ENCODE assay signal across 15 cellular contexts in the genomic region with DNA sequence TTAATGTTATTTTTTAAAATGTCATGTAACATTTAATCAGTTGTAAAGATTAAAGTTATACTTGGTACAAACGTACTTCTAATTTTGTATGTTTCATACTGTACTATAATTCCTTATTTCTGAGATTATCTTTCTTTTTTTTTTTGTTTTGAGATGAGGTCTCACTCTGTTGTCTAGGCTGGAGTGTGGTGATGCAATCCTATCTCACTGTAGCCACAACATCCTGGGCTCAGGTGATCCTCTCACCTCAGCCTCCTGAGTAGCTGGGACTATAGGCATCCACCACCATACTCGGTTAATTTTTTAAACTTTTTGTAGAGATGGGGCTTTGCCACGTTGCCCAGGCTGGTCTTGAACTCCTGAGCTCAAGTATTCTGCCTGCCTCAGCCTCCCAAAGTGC. TPM values are rescaled to one million over a fixed set of nuclear protein-coding genes. Genes with fewer than 3 reads are reported as not detected.
"Had no signal": no experiment of that assay in that cellular context is flagged by ENCODE, and none has a peak within 500 bp of the region (broad histone marks: within the 10 kb centered on the region; RNA-seq: fewer than 3 reads in every experiment).

No MANE protein-coding gene starts in this region.

- H3K4me3 Mint-ChIP-seq: activated CD4-positive, alpha-beta memory T cell treated with anti-CD3 and anti-CD28 coated beads, Interleukin-2, amount 10 ng/mL, durations not matched to agents 7 days and 5 days; activated CD4-positive, alpha-beta T cell treated with anti-CD3 and anti-CD28 coated beads for 36 hours; activated naive CD8-positive, alpha-beta T cell treated with anti-CD3 and anti-CD28 coated beads for 36 hours; dendritic cell treated with granulocyte-macrophage colony-stimulating factor and Interleukin-4, amounts not matched to agents 40 ng/mL and 50 ng/mL, for 4 days; effector memory CD8-positive, alpha-beta T cell had no signal

- H3K27me3 ChIP-seq: heart left ventricle, stomach had no signal

- H3K9me3 Mint-ChIP-seq: activated CD4-positive, alpha-beta memory T cell treated with anti-CD3 and anti-CD28 coated beads, Interleukin-2, amount 10 ng/mL, durations not matched to agents 7 days and 5 days; dendritic cell treated with granulocyte-macrophage colony-stimulating factor and Interleukin-4, amounts not matched to agents 40 ng/mL and 50 ng/mL, for 4 days; effector memory CD8-positive, alpha-beta T cell had no signal

- H3K27ac ChIP-seq: heart left ventricle, parathyroid adenoma, stomach, thoracic aorta, VCaP had no signal

- H3K4me3 ChIP-seq: heart left ventricle, stomach, thoracic aorta had no signal

- DNase-seq: activated CD4-positive, alpha-beta memory T cell treated with anti-CD3 and anti-CD28 coated beads, Interleukin-2, amount 10 ng/mL, durations not matched to agents 7 days and 5 days; activated CD4-positive, alpha-beta T cell treated with anti-CD3 and anti-CD28 coated beads for 36 hours; activated gamma-delta T cell treated with Interleukin-2 at 50 U/mL for 16 hours; activated naive CD8-positive, alpha-beta T cell treated with anti-CD3 and anti-CD28 coated beads for 36 hours; activated T-cell treated with anti-CD3 and anti-CD28 coated beads, Interleukin-2, amount 50 U/mL, for 48 hours; effector memory CD8-positive, alpha-beta T cell; heart left ventricle; islet precursor cell; midbrain; stomach; T-helper 1 cell had no signal

- H3K9me3 ChIP-seq: thoracic aorta had no signal

- H3K36me3 ChIP-seq: heart left ventricle, stomach, thoracic aorta had no signal

- H3K4me1 Mint-ChIP-seq: activated CD4-positive, alpha-beta memory T cell treated with anti-CD3 and anti-CD28 coated beads, Interleukin-2, amount 10 ng/mL, durations not matched to agents 7 days and 5 days; activated CD4-positive, alpha-beta T cell treated with anti-CD3 and anti-CD28 coated beads for 36 hours; activated naive CD8-positive, alpha-beta T cell treated with anti-CD3 and anti-CD28 coated beads for 36 hours had no signal

- H2AFZ ChIP-seq: parathyroid adenoma had no signal

- H3K27me3 Mint-ChIP-seq: dendritic cell treated with granulocyte-macrophage colony-stimulating factor and Interleukin-4, amounts not matched to agents 40 ng/mL and 50 ng/mL, for 4 days had no signal

- H3K4me1 ChIP-seq: heart left ventricle, parathyroid adenoma had no signal

- H3K27ac Mint-ChIP-seq: activated CD4-positive, alpha-beta memory T cell treated with anti-CD3 and anti-CD28 coated beads, Interleukin-2, amount 10 ng/mL, durations not matched to agents 7 days and 5 days; activated CD4-positive, alpha-beta T cell treated with anti-CD3 and anti-CD28 coated beads for 36 hours; activated naive CD8-positive, alpha-beta T cell treated with anti-CD3 and anti-CD28 coated beads for 36 hours; dendritic cell treated with granulocyte-macrophage colony-stimulating factor and Interleukin-4, amounts not matched to agents 40 ng/mL and 50 ng/mL, for 4 days; effector memory CD8-positive, alpha-beta T cell had no signal

- H3K36me3 Mint-ChIP-seq: activated naive CD8-positive, alpha-beta T cell treated with anti-CD3 and anti-CD28 coated beads for 36 hours had no signal

- H3K79me2 ChIP-seq: parathyroid adenoma had no signal

- ATAC-seq: activated CD4-positive, alpha-beta T cell treated with anti-CD3 and anti-CD28 coated beads for 36 hours; effector memory CD8-positive, alpha-beta T cell; heart left ventricle had no signal

RNA-seq across cellular contexts. Expression of a gene that starts 28.7 kb away (rescaled TPM):
- total RNA-seq: activated naive CD8-positive, alpha-beta T cell treated with anti-CD3 and anti-CD28 coated beads for 36 hours had no signal
